21 cellular contexts compared by ENCODE assay signal in genomic region chr5:73918791-73919221, GRCh38.
DNase-seq lines count a peak whose midpoint lies in the region; ATAC-seq and TF ChIP-seq lines count a peak whose summit lies in the region.
"Had no signal": no experiment of that assay in that cellular context is flagged by ENCODE, and none has a peak within 500 bp of the region (broad histone marks: within the 10 kb centered on the region; RNA-seq: fewer than 3 reads in every experiment).

No MANE protein-coding gene starts in this region.

- DNase-seq in NOMO-1 treated with DMSO at 0.1 percent for 48 hours (lab: John Stamatoyannopoulos, UW; ENCODE audit: unreplicated experiment) (peak; percentile 37), NOMO-1 treated with dmso at 0.1 percent for 144 hours (lab: John Stamatoyannopoulos, UW; ENCODE audit: unreplicated experiment) (no peak), astrocyte of the hippocampus (ENCODE audit: low read depth, low spot score) (peak; percentile 86), fibroblast of peridontal ligament (ENCODE audit: extremely low read depth) (peak; percentile 72), thoracic aorta (ENCODE audit: low spot score) (peak; percentile 25), caudate nucleus (lab: John Stamatoyannopoulos, UW) (no peak)
- no peak for DNase-seq in stimulated activated CD4-positive, alpha-beta T cell treated with anti-CD3 and anti-CD28 coated beads, Interleukin-2, amount 100 ng/mL, for 48 hours
- DNase-seq: activated CD4-positive, CD25-positive, alpha-beta regulatory T cell treated with anti-CD3 and anti-CD28 coated beads, Interleukin-2, amount 50 U/mL, for 72 hours; activated naive CD4-positive, alpha-beta T cell; activated T-cell treated with anti-CD3 and anti-CD28 coated beads, Interleukin-2, amount 50 U/mL, for 24 hours; DMS79; foreskin fibroblast; psoas muscle; small intestine; stimulated activated CD4-positive, alpha-beta T cell treated with anti-CD3 and anti-CD28 coated beads, Interleukin-2, amount 100 ng/mL, for 24 hours; SW 1271 had no signal

- peak; percentile 41 for ATAC-seq in thoracic aorta (ENCODE audit: insufficient number of reproducible peaks, low FRiP score, low read depth)
- ATAC-seq in GM21381 (IDR thresholded peaks at IDR 0.05; ENCODE audit: unreplicated experiment) = no peak
- ATAC-seq: HCT116; left lobe of liver; psoas muscle; stimulated activated memory B cell treated with anti-CD40 and anti-IgM and Interleukin-4, amounts not matched to agents 10 μg/mL and 1 μg/mL and 100 μg/mL, for 72 hours had no signal

- H3K4me3 ChIP-seq in thoracic aorta = peak overlapping the region; percentile 47
- H3K4me3 ChIP-seq: neural progenitor cell, psoas muscle had no signal

- peaks cover 11 to 35% of the 10 kb centered on the region in 2 donors for H3K4me1 ChIP-seq in thoracic aorta (ENCODE audit: control insufficient read depth in 1 of 2, low read depth in 2 of 2)
- H3K4me1 ChIP-seq: psoas muscle had no signal

- H3K27ac ChIP-seq in thoracic aorta (no peak overlapping the region), caudate nucleus (ENCODE audit: low read depth, low read length) (no peak overlapping the region)
- H3K27ac ChIP-seq: neural progenitor cell, psoas muscle had no signal

- no peaks in the 10 kb centered on the region for H3K36me3 ChIP-seq in thoracic aorta
- H3K36me3 ChIP-seq: neural progenitor cell had no signal

- H3K27me3 ChIP-seq in thoracic aorta (replicated peaks; ENCODE audit: insufficient read depth) = no peaks in the 10 kb centered on the region
- H3K27me3 ChIP-seq: neural progenitor cell had no signal

- TF ChIP-seq CTCF in thoracic aorta (IDR thresholded peaks at IDR 0.05) = no peak

- H3K9me3 ChIP-seq in thoracic aorta = no peaks in the 10 kb centered on the region
- H3K9me3 ChIP-seq: psoas muscle had no signal

Comparison
In these comparisons a context has a peak if more than half of its experiments do, and no peak if none do; other contexts are left out.
1. DNase-seq: peak in NOMO-1 treated with DMSO at 0.1 percent for 48 hours (single experiment), astrocyte of the hippocampus (single experiment), fibroblast of peridontal ligament (single experiment) and thoracic aorta (single experiment); none in NOMO-1 treated with dmso at 0.1 percent for 144 hours (single experiment), caudate nucleus (0 of 61) and stimulated activated CD4-positive, alpha-beta T cell treated with anti-CD3 and anti-CD28 coated beads, Interleukin-2, amount 100 ng/mL, for 48 hours (0 of 2).